Comparison of ENCODE assay signal across 8 cellular contexts in the genomic region with DNA sequence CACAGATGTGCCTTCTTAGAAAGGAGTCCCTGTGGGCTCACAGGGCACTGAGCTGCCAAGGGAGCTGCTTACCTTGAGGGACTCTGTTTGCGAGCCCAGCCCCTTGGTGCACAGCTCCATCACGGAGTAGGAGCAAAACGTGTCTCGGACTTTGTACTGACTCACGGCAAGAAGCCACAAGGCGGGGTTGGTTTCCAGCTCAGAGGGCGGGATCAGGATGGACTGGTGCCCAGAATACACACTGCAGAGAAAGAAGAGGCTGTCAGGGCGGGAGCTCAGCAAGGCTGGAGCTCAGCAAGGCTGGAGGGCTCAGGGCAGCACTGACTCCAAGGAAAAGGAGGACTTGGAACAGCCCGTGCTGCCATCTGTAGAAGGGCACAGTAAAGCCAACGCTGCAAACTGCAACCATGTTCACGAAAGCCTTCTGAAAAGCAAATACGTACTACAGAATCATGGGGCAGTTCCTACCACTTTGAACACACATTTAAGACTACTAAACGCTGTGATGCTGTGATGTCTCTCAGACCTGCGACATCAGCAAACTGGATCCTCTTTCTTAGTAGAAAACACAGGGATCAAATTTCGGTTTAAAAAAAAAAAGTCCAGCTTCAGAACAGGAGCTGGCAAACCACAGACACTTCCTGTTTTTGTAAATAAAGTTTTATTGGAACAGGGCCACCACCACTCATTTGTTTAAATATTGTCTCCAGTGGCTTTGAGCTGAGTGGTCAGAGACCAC.
DNase-seq lines count a peak whose midpoint lies in the region; FAIRE-seq and TF ChIP-seq lines count a peak whose summit lies in the region.

No MANE protein-coding gene starts in this region.

- 26% methylated on average over 15 of the region's 15 CpGs for WGBS in SK-N-SH (ENCODE audit: low lambda C conversion rate)

- TF ChIP-seq EP300 in SK-N-SH (IDR thresholded peaks at IDR 0.05; ENCODE audit: borderline replicate concordance in 1 of 2, low read depth in 1 of 2, low read length in 1 of 2): no peak

- H3K4me2 ChIP-seq in Karpas-422 (ENCODE audit: low read depth, low read length, poor library complexity, severe bottlenecking) (no peak overlapping the region), SK-N-SH (peak overlapping the region; percentile 66), keratinocyte (ENCODE audit: control insufficient read depth, extremely low read depth, insufficient read depth, low read depth, low read length) (peak overlapping the region; percentile 99)

- FAIRE-seq in keratinocyte (lab: Jason Lieb, UNC): peak; percentile 92

- H3K9me3 ChIP-seq in Karpas-422 (ENCODE audit: low read length) (no peaks in the 10 kb centered on the region), SK-N-SH (no peaks in the 10 kb centered on the region), breast epithelium (no peaks in the 10 kb centered on the region), keratinocyte (ENCODE audit: control insufficient read depth, low read depth, low read length) (no peaks in the 10 kb centered on the region)

- TF ChIP-seq CTCF in SK-N-SH (IDR thresholded peaks at IDR 0.05) (no peak; the same call in 1 of the 2 replicates), breast epithelium (IDR thresholded peaks at IDR 0.05) (peak in 1 of 3 donors; percentile 2), keratinocyte (optimal IDR thresholded peaks at IDR 0.05 in 1 of 3, IDR thresholded peaks at IDR 0.05 in 1 of 3, conservative IDR thresholded peaks at IDR 0.05 in 1 of 3; ENCODE audit: extremely low read depth in 1 of 3, insufficient read depth in 2 of 3, low read length in 3 of 3) (peak in 1 of 3 experiments; percentile 1)

- H4K20me1 ChIP-seq in Karpas-422 (ENCODE audit: insufficient read depth, low read depth, low read length) (no peaks in the 10 kb centered on the region), SK-N-SH (ENCODE audit: insufficient read depth) (no peaks in the 10 kb centered on the region), keratinocyte (ENCODE audit: control insufficient read depth, extremely low read depth, insufficient read depth, low read length) (no peaks in the 10 kb centered on the region)

- intact Hi-C loops in breast epithelium (cut with DNase I; ENCODE audit: low total_unique reads): no loop called here

- H3K4me1 ChIP-seq in Karpas-422 (ENCODE audit: low read length) (peaks cover 17% of the 10 kb centered on the region), SK-N-SH (ENCODE audit: control insufficient read depth in 1 of 2, insufficient read depth in 2 of 2, low read depth in 1 of 2, low read length in 1 of 2) (peaks cover 0 to 2% of the 10 kb centered on the region in 2 experiments; a peak in 3 of 4 replicates), breast epithelium (no peaks in the 10 kb centered on the region), keratinocyte (ENCODE audit: control insufficient read depth, extremely low read depth, insufficient read depth, low read length) (peaks cover 25% of the 10 kb centered on the region)

- H3K4me3 ChIP-seq in Karpas-422 (ENCODE audit: low read length) (no peak overlapping the region), SK-N-SH (ENCODE audit: low read depth in 2 of 2, low read length in 1 of 2) (peak overlapping the region in 1 of 2 experiments; percentile 17; a peak in 1 of 4 replicates), breast epithelium (peak overlapping the region in 2 of 3 donors; percentile 20 to 45), keratinocyte (ENCODE audit: control insufficient read depth in 2 of 3, extremely low read depth in 1 of 3, insufficient read depth in 2 of 3, low read depth in 1 of 3, low read length in 3 of 3) (peak overlapping the region; percentile 26 to 80 (median 70))

- H2AFZ ChIP-seq in Karpas-422 (ENCODE audit: low read length): no peak overlapping the region
- H2AFZ ChIP-seq in SK-N-SH (ENCODE audit: low read depth): no peak overlapping the region
- H2AFZ ChIP-seq in keratinocyte (ENCODE audit: control insufficient read depth, low read length): peak overlapping the region; percentile 97

- H3K79me2 ChIP-seq in Karpas-422 (ENCODE audit: low read length) (no peaks in the 10 kb centered on the region), SK-N-SH (ENCODE audit: insufficient read depth) (no peaks in the 10 kb centered on the region), keratinocyte (ENCODE audit: control insufficient read depth, insufficient read depth, low read length) (no peaks in the 10 kb centered on the region)

- H3F3A ChIP-seq in SK-N-SH (replicated peaks; ENCODE audit: insufficient read depth): peaks cover 29% of the 10 kb centered on the region

- dilution Hi-C loops in keratinocyte (cut with MboI; ENCODE audit: extremely low pct_ligation_motif_present, low sequenced_read_pairs): no loop called here

- no peaks in the 10 kb centered on the region for H3K9me1 ChIP-seq in keratinocyte (ENCODE audit: control insufficient read depth, extremely low read depth, insufficient read depth, low read length)

- TF ChIP-seq RAD21 in SK-N-SH (IDR thresholded peaks at IDR 0.05; ENCODE audit: low read length): no peak

- no peak for TF ChIP-seq POLR2A in breast epithelium (IDR thresholded peaks at IDR 0.05)

- no peak overlapping the region for H3K9ac ChIP-seq in Karpas-422 (ENCODE audit: low read length)
- H3K9ac ChIP-seq in SK-N-SH: peak overlapping the region; percentile 35; the same call in 1 of the 2 replicates
- H3K9ac ChIP-seq in keratinocyte (ENCODE audit: control insufficient read depth, extremely low read depth, insufficient read depth, low read length): peak overlapping the region; percentile 81

- CTCF ChIA-PET in SK-N-SH (lab: Yijun Ruan, JAX): interaction anchor here (0.7 to 1.1 kb wide), 2 partner anchors 13 to 17 kb away, joined by 3 read pairs; no protein-coding TSS in a partner anchor

- H3K9me2 ChIP-seq in Karpas-422 (replicated peaks; ENCODE audit: insufficient read depth, low read length): no peaks in the 10 kb centered on the region
- H3K9me2 ChIP-seq in SK-N-SH: no peaks in the 10 kb centered on the region

- H3K27ac ChIP-seq in Karpas-422 (ENCODE audit: low read length): no peak overlapping the region
- peak overlapping the region; percentile 56 to 77; a peak in 3 of 4 replicates for H3K27ac ChIP-seq in SK-N-SH (ENCODE audit: low read depth in 2 of 2, low read length in 1 of 2)
- peak overlapping the region; percentile 20 to 73 for H3K27ac ChIP-seq in breast epithelium
- H3K27ac ChIP-seq in keratinocyte (ENCODE audit: control insufficient read depth, insufficient read depth, low read length): peak overlapping the region; percentile 95

- DNase-seq in DMS153 (lab: John Stamatoyannopoulos, UW) (peak; percentile 31), Karpas-422 (peak; percentile 45), SK-N-SH (no peak), breast epithelium (ENCODE audit: low spot score in 2 of 2) (peak; percentile 75 to 86), keratinocyte (ENCODE audit: low read depth, low spot score) (peak; percentile 61), smooth muscle cell of the brain vasculature (ENCODE audit: low read depth, low spot score) (peak; percentile 87), NCI-H524 (lab: John Stamatoyannopoulos, UW) (no peak), cortex of kidney (lab: John Stamatoyannopoulos, UW) (no peak)

- H3K27me3 ChIP-seq in Karpas-422 (ENCODE audit: low read length) (no peaks in the 10 kb centered on the region; the same call in 1 of the 2 replicates), SK-N-SH (ENCODE audit: insufficient read depth) (no peaks in the 10 kb centered on the region), breast epithelium (no peaks in the 10 kb centered on the region), keratinocyte (ENCODE audit: control insufficient read depth, extremely low read depth, insufficient read depth, low read length) (no peaks in the 10 kb centered on the region)

- H3K36me3 ChIP-seq in Karpas-422 (ENCODE audit: insufficient read depth, low read length) (no peaks in the 10 kb centered on the region), SK-N-SH (replicated peaks in 1 of 2; ENCODE audit: control insufficient read depth in 1 of 2, insufficient read depth in 2 of 2, low read length in 1 of 2) (peaks cover 10 to 19% of the 10 kb centered on the region in 2 experiments), breast epithelium (no peaks in the 10 kb centered on the region), keratinocyte (ENCODE audit: control insufficient read depth in 2 of 2, extremely low read depth in 1 of 2, insufficient read depth in 2 of 2, low read length in 2 of 2) (no peaks in the 10 kb centered on the region)

- POLR2A ChIA-PET in SK-N-SH (lab: Yijun Ruan, JAX): no interaction called here

TF ChIP-seq in SK-N-SH, 30 proteins besides CTCF, POLR2A, EP300 and RAD21 (continues in another document):
- TF ChIP-seq TAF1 (IDR thresholded peaks at IDR 0.05; ENCODE audit: borderline replicate concordance, low read depth, low read length) (peak; percentile 17; the same call in 1 of the 2 replicates), TCF12 (IDR thresholded peaks at IDR 0.05) (peak; percentile 13; the same call in 1 of the 2 replicates), ELF1 (IDR thresholded peaks at IDR 0.05) (peak; percentile 75), NFIC (IDR thresholded peaks at IDR 0.05; ENCODE audit: borderline replicate concordance) (peak; percentile 63; the same call in 1 of the 2 replicates), TEAD4 (IDR thresholded peaks at IDR 0.05; ENCODE audit: borderline replicate concordance, insufficient read depth) (no peak), ZBTB33 (IDR thresholded peaks at IDR 0.05; ENCODE audit: borderline replicate concordance, low read depth) (no peak), SIN3A (IDR thresholded peaks at IDR 0.05; ENCODE audit: borderline replicate concordance, low read depth, low read length) (peak; percentile 81; the same call in 1 of the 2 replicates), MAX (IDR thresholded peaks at IDR 0.05; ENCODE audit: low read depth) (peak; percentile 73), FOSL2 (IDR thresholded peaks at IDR 0.05; ENCODE audit: borderline replicate concordance, low read depth) (0 out of 2 replicates have a peak, but pooled peaks have one; percentile 14)

Comparison
In these comparisons a context has a peak if more than half of its experiments do, and no peak if none do; other contexts are left out.
1. DNase-seq: peak in DMS153 (single experiment), Karpas-422 (single experiment), breast epithelium (2 of 2), keratinocyte (single experiment) and smooth muscle cell of the brain vasculature (single experiment); none in SK-N-SH (single experiment), NCI-H524 (0 of 2) and cortex of kidney (single experiment).